8 cellular contexts compared by ENCODE assay signal in genomic region chr17:42422958-42423712, GRCh38. TPM values are rescaled to one million over a fixed set of nuclear protein-coding genes. Genes with fewer than 3 reads are reported as not detected.
DNase-seq lines count a peak whose midpoint lies in the region; ATAC-seq and TF ChIP-seq lines count a peak whose summit lies in the region.

CAVIN1 (minus strand) TSS chr17:42423256; CDS start chr17:42423097, 159 bp downstream.

- no peak within 1 kb of the TSS for H3K27ac Mint-ChIP-seq in memory B cell

- no peaks in the 10 kb centered on the region for H3K27me3 ChIP-seq in stomach smooth muscle (ENCODE audit: control insufficient read depth in 1 of 2, insufficient read depth in 2 of 2, low read length in 2 of 2)

- no peaks in the 10 kb centered on the region for H3K9me3 Mint-ChIP-seq in memory B cell

- peaks cover 9% of the 10 kb centered on the region for H3K27me3 Mint-ChIP-seq in memory B cell

- H3K4me1 Mint-ChIP-seq in memory B cell, result peaks cover 3% of the 10 kb centered on the region

- H3K4me1 ChIP-seq in stomach smooth muscle (ENCODE audit: control insufficient read depth, insufficient read depth, low read length), result peaks cover 36% of the 10 kb centered on the region

- H3K4me3 ChIP-seq in epithelial cell of proximal tubule (ENCODE audit: low read depth, low read length), result peak within 1 kb of the TSS; percentile 69
- H3K4me3 ChIP-seq in stomach smooth muscle (ENCODE audit: low read length in 2 of 2), result peak within 1 kb of the TSS; percentile 99 to 100

- TF ChIP-seq CTCF in epithelial cell of proximal tubule (conservative IDR thresholded peaks at IDR 0.05; ENCODE audit: low read depth, low read length), result no peak

- H3K36me3 Mint-ChIP-seq in memory B cell, result no peaks in the 10 kb centered on the region

- H3K9ac ChIP-seq in stomach smooth muscle (ENCODE audit: low read length in 2 of 2), result peak within 1 kb of the TSS; percentile 85 to 97

- ATAC-seq in memory B cell (ENCODE audit: low read depth) (peak; percentile 20), GM21447 (IDR thresholded peaks at IDR 0.05; ENCODE audit: unreplicated experiment) (no peak), GM21515 (IDR thresholded peaks at IDR 0.05; ENCODE audit: unreplicated experiment) (no peak)

- peak within 1 kb of the TSS; percentile 96 for H3K27ac ChIP-seq in stomach smooth muscle (ENCODE audit: low read length)

- DNase-seq in DMS53 treated with DMSO at 0.1 percent for 48 hours (lab: John Stamatoyannopoulos, UW; ENCODE audit: unreplicated experiment) (peak; percentile 13), HuH-7.5 (ENCODE audit: low spot score) (peak; percentile 92), epithelial cell of proximal tubule (ENCODE audit: low read depth) (no peak), memory B cell (ENCODE audit: low spot score in 2 of 2) (no peak)
- DNase-seq in activated CD4-positive, alpha-beta T cell treated with anti-CD3 and anti-CD28 coated beads, Interleukin-2, amount 50 U/mL, for 48 hours, result peak; percentile 38 to 52

- H3K4me3 Mint-ChIP-seq in memory B cell, result peak within 1 kb of the TSS; percentile 90

- H3K9me3 ChIP-seq in stomach smooth muscle (ENCODE audit: control insufficient read depth in 2 of 2, low read length in 2 of 2), result no peaks in the 10 kb centered on the region

- no peaks in the 10 kb centered on the region for H3K36me3 ChIP-seq in stomach smooth muscle (ENCODE audit: control insufficient read depth in 2 of 2, insufficient read depth in 2 of 2, low read length in 2 of 2)

RNA-seq across cellular contexts. Expression of gene CAVIN1, which starts in this region (rescaled TPM):
- 184 and 265 TPM in 2 replicates for total RNA-seq in epithelial cell of proximal tubule

Comparison
In these comparisons a context has a peak if more than half of its experiments do, and no peak if none do; other contexts are left out.
1. DNase-seq: peak in DMS53 treated with DMSO at 0.1 percent for 48 hours (single experiment), HuH-7.5 (single experiment) and activated CD4-positive, alpha-beta T cell treated with anti-CD3 and anti-CD28 coated beads, Interleukin-2, amount 50 U/mL, for 48 hours (2 of 2); none in epithelial cell of proximal tubule (single experiment) and memory B cell (0 of 2).